In genomic region chr1:161630128-161630742, GRCh38 we compare ENCODE assay signal across 12 cellular contexts. TPM values are rescaled to one million over a fixed set of nuclear protein-coding genes. Genes with fewer than 3 reads are reported as not detected.
"Had no signal": no experiment of that assay in that cellular context is flagged by ENCODE, and none has a peak within 500 bp of the region (broad histone marks: within the 10 kb centered on the region; RNA-seq: fewer than 3 reads in every experiment).

No MANE protein-coding gene starts in this region.

RNA-seq across cellular contexts. Expression of gene FCGR3B, which starts 0.7 kb away (rescaled TPM):
- total RNA-seq: activated CD4-positive, alpha-beta memory T cell treated with anti-CD3 and anti-CD28 coated beads, Interleukin-2, amount 10 ng/mL, durations not matched to agents 7 days and 5 days; activated CD4-positive, alpha-beta T cell treated with anti-CD3 and anti-CD28 coated beads for 36 hours; activated CD4-positive, alpha-beta T cell treated with anti-CD3 and anti-CD28 coated beads, Interleukin-2, amount 10 ng/mL, durations not matched to agents 7 days and 5 days; activated CD8-positive, alpha-beta T cell treated with anti-CD3 and anti-CD28 coated beads, Interleukin-2, amount 10 ng/mL, durations not matched to agents 7 days and 5 days; activated naive CD8-positive, alpha-beta T cell treated with anti-CD3 and anti-CD28 coated beads, Interleukin-2, amount 10 ng/mL, durations not matched to agents 7 days and 5 days; activated T-helper 2 cell treated with anti-CD3 and anti-CD28 coated beads, Interferon-gamma antibody, Interleukin-2, Interleukin-4, amounts not matched to agents 10 μg/mL and 5 μg/mL and 100 μg/mL, durations not matched to agents 14 hours and 24 hours and 36 hours; ascending aorta; bronchial epithelial cell; cardiac muscle cell; T-helper 1 cell treated with Interleukin-12 subunit alpha and Interleukin-12 subunit beta and Interleukin-4 antibody, amounts not matched to agents 30 ng/mL and 1 ng/mL, for 36 hours; T-helper 2 cell treated with Interferon-gamma antibody and Interleukin-4, amounts not matched to agents 100 ng/mL and 5 ng/mL, for 36 hours; WTC11 had no signal

RNA-seq across cellular contexts. Expression of gene FCGR2B, which starts 32.7 kb away (rescaled TPM):
- total RNA-seq: activated CD4-positive, alpha-beta T cell treated with anti-CD3 and anti-CD28 coated beads for 36 hours; activated CD4-positive, alpha-beta T cell treated with anti-CD3 and anti-CD28 coated beads, Interleukin-2, amount 10 ng/mL, durations not matched to agents 7 days and 5 days; activated CD8-positive, alpha-beta T cell treated with anti-CD3 and anti-CD28 coated beads, Interleukin-2, amount 10 ng/mL, durations not matched to agents 7 days and 5 days; activated T-helper 2 cell treated with anti-CD3 and anti-CD28 coated beads, Interferon-gamma antibody, Interleukin-2, Interleukin-4, amounts not matched to agents 10 μg/mL and 5 μg/mL and 100 μg/mL, durations not matched to agents 14 hours and 24 hours and 36 hours; bronchial epithelial cell; cardiac muscle cell; T-helper 1 cell treated with Interleukin-12 subunit alpha and Interleukin-12 subunit beta and Interleukin-4 antibody, amounts not matched to agents 30 ng/mL and 1 ng/mL, for 36 hours had no signal
